In genomic region chr13:114281351-114282142, GRCh38 we compare ENCODE assay signal across 8 cellular contexts. TPM values are rescaled to one million over a fixed set of nuclear protein-coding genes. Genes with fewer than 3 reads are reported as not detected.
DNase-seq lines count a peak whose midpoint lies in the region; ATAC-seq, FAIRE-seq and TF ChIP-seq lines count a peak whose summit lies in the region.

TSS of gene UPF3A (plus strand) at chr13:114281601. CDS start at chr13:114281640, 39 bp downstream.

- H3K27ac ChIP-seq in left ventricle myocardium inferior (replicated peaks) (peak within 1 kb of the TSS; percentile 99), psoas muscle (peak within 1 kb of the TSS; percentile 97), urinary bladder (ENCODE audit: low read depth) (peak within 1 kb of the TSS; percentile 100)

- H3K9me3 Mint-ChIP-seq in T-helper 1 cell treated with Interleukin-12 subunit alpha and Interleukin-12 subunit beta and Interleukin-4 antibody, amounts not matched to agents 30 μg/mL and 1 μg/mL, for 36 hours, result no peaks in the 10 kb centered on the region

- H3K27me3 Mint-ChIP-seq in T-helper 1 cell treated with Interleukin-12 subunit alpha and Interleukin-12 subunit beta and Interleukin-4 antibody, amounts not matched to agents 30 μg/mL and 1 μg/mL, for 36 hours (ENCODE audit: low read depth), result no peaks in the 10 kb centered on the region

- H3K4me3 Mint-ChIP-seq in T-helper 1 cell treated with Interleukin-12 subunit alpha and Interleukin-12 subunit beta and Interleukin-4 antibody, amounts not matched to agents 30 μg/mL and 1 μg/mL, for 36 hours, result peak within 1 kb of the TSS; percentile 90

- peak; percentile 88 for FAIRE-seq in GM12892 (lab: Jason Lieb, UNC)

- H3K27ac Mint-ChIP-seq in T-helper 1 cell treated with Interleukin-12 subunit alpha and Interleukin-12 subunit beta and Interleukin-4 antibody, amounts not matched to agents 30 μg/mL and 1 μg/mL, for 36 hours, result peak within 1 kb of the TSS; percentile 98

- peaks cover 19% of the 10 kb centered on the region for H3K36me3 Mint-ChIP-seq in T-helper 1 cell treated with Interleukin-12 subunit alpha and Interleukin-12 subunit beta and Interleukin-4 antibody, amounts not matched to agents 30 μg/mL and 1 μg/mL, for 36 hours (ENCODE audit: low read depth)

- peak; percentile 73 for DNase-seq in GM12892 (ENCODE audit: insufficient read length)
- DNase-seq in NCI-H1436 (lab: John Stamatoyannopoulos, UW), result peak; percentile 88
- peak; percentile 68 for DNase-seq in amniotic stem cell (lab: John Stamatoyannopoulos, UW)
- peak; percentile 93 for DNase-seq in left ventricle myocardium inferior
- DNase-seq in psoas muscle, result peak; percentile 91 to 96

- no peaks in the 10 kb centered on the region for H3K27me3 ChIP-seq in left ventricle myocardium inferior (ENCODE audit: low read depth)
- H3K27me3 ChIP-seq in psoas muscle (ENCODE audit: insufficient read depth in 3 of 3, low read length in 2 of 3), result no peaks in the 10 kb centered on the region

- TF ChIP-seq CTCF in left ventricle myocardium inferior (IDR thresholded peaks at IDR 0.05; ENCODE audit: borderline replicate concordance) (no peak), psoas muscle (IDR thresholded peaks at IDR 0.05) (no peak)

- H3K9me3 ChIP-seq in left ventricle myocardium inferior (replicated peaks), result no peaks in the 10 kb centered on the region
- no peaks in the 10 kb centered on the region for H3K9me3 ChIP-seq in psoas muscle

- H3K4me3 ChIP-seq in left ventricle myocardium inferior, result peak within 1 kb of the TSS; percentile 78
- H3K4me3 ChIP-seq in psoas muscle, result peak within 1 kb of the TSS; percentile 81
- H3K4me3 ChIP-seq in urinary bladder (ENCODE audit: low read depth, low read length), result peak within 1 kb of the TSS; percentile 70

- 0 to 1% (median 0%) methylated on average over 43 to 96 of the region's 99 CpGs for WGBS in psoas muscle, 3 donors
- under 1% methylated on average over 81 of the region's 99 CpGs for WGBS in urinary bladder

- intact Hi-C loops in left ventricle myocardium inferior (cut with micrococcal nuclease) (no loop called here), psoas muscle (cut with DNase I) (no loop called here)

- peak; percentile 80 for ATAC-seq in HG02798 (IDR thresholded peaks at IDR 0.05; ENCODE audit: poor library complexity, unreplicated experiment)
- peak; percentile 94 to 95 (median 94) for ATAC-seq in psoas muscle

- H3K4me1 ChIP-seq in left ventricle myocardium inferior, result peaks cover 37% of the 10 kb centered on the region
- peaks cover 14% of the 10 kb centered on the region for H3K4me1 ChIP-seq in psoas muscle
- no peaks in the 10 kb centered on the region for H3K4me1 ChIP-seq in urinary bladder (ENCODE audit: insufficient read depth)

- peaks cover 27% of the 10 kb centered on the region for H3K36me3 ChIP-seq in left ventricle myocardium inferior
- H3K36me3 ChIP-seq in psoas muscle (ENCODE audit: insufficient read depth in 1 of 2, low read depth in 1 of 2), result peaks cover 0 to 44% of the 10 kb centered on the region in 2 donors
- H3K36me3 ChIP-seq in urinary bladder (ENCODE audit: insufficient read depth), result no peaks in the 10 kb centered on the region

- TF ChIP-seq POLR2A in GM12892 (IDR thresholded peaks at IDR 0.05; ENCODE audit: low read depth, low read length), result peak; percentile 93

- H3K4me1 Mint-ChIP-seq in T-helper 1 cell treated with Interleukin-12 subunit alpha and Interleukin-12 subunit beta and Interleukin-4 antibody, amounts not matched to agents 30 μg/mL and 1 μg/mL, for 36 hours (ENCODE audit: low read depth), result peaks cover 37% of the 10 kb centered on the region

RNA-seq across cellular contexts. Expression of gene UPF3A, which starts in this region (rescaled TPM):
- 49.4 TPM for polyA plus RNA-seq in GM12892 (2012; ENCODE audit: missing spikeins)
- total RNA-seq in left ventricle myocardium inferior (21.8 TPM), psoas muscle (10 to 100 TPM; 15.1 to 20.0 (median 18.0) TPM), urinary bladder (50.1 TPM)
- polyA plus RNA-seq in psoas muscle (10 to 100 TPM; 26.1 to 33.6 (median 29.4) TPM), urinary bladder (61.7 TPM)

Comparison
In these comparisons a context has a peak if more than half of its experiments do, and no peak if none do; other contexts are left out.
1. Peak in every context shown above with its lines: DNase-seq, ATAC-seq, H3K4me3 ChIP-seq and H3K27ac ChIP-seq.